13 cellular contexts compared by ENCODE assay signal in the genomic region with DNA sequence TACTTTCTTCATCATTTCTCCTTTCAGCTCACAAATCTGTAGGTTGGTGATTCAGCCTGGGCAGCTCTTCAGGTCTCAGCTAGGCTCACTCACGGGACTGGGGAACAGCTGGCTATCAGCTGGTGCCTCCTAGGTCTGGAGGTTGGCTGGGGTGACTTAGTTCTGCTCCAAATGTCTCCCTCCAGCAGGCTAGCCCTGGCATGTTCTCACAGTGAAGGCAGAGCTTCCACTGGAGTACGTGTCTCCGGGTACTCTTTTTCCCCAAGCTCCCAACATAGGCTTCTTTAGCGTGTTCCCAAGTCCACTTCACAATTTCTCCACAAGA. TPM values are rescaled to one million over a fixed set of nuclear protein-coding genes. Genes with fewer than 3 reads are reported as not detected.
A peak's percentile ranks its signal among the peaks of the same experiment; 100 is the strongest.
DNase-seq lines count a peak whose midpoint lies in the region; ATAC-seq and TF ChIP-seq lines count a peak whose summit lies in the region.
"Had no signal": no experiment of that assay in that cellular context is flagged by ENCODE, and none has a peak within 500 bp of the region (broad histone marks: within the 10 kb centered on the region; RNA-seq: fewer than 3 reads in every experiment).

No MANE protein-coding gene starts in this region.

- peaks cover 13% of the 10 kb centered on the region for H3K4me1 ChIP-seq in skeletal muscle satellite cell (ENCODE audit: control insufficient read depth, insufficient read depth, low read length)

- DNase-seq in HCEC 1CT (peak; percentile 71), WTC11 (ENCODE audit: low spot score) (no peak), fibroblast of peridontal ligament (ENCODE audit: extremely low read depth) (peak; percentile 69), ecto neural progenitor cell (ENCODE audit: low spot score) (no peak), NCI-H2081 treated with DMSO at 0.1 percent for 48 hours (lab: John Stamatoyannopoulos, UW) (no peak)
- DNase-seq in activated CD4-positive, alpha-beta memory T cell treated with anti-CD3 and anti-CD28 coated beads for 36 hours, result no peak
- DNase-seq: activated naive CD8-positive, alpha-beta T cell treated with anti-CD3 and anti-CD28 coated beads, Interleukin-2, amount 50 U/mL, for 24 hours; DMS153; NCI-H1436 had no signal

- H3K4me1 Mint-ChIP-seq in WTC11, result peaks cover 16% of the 10 kb centered on the region
- no peaks in the 10 kb centered on the region for H3K4me1 Mint-ChIP-seq in activated CD4-positive, alpha-beta memory T cell treated with anti-CD3 and anti-CD28 coated beads for 36 hours (ENCODE audit: low read depth)
- H3K4me1 Mint-ChIP-seq: activated naive CD8-positive, alpha-beta T cell treated with anti-CD3 and anti-CD28 coated beads, Interleukin-2, amount 50 U/mL, for 24 hours; neural crest cell had no signal

- POLR2A ChIA-PET in WTC11 (lab: Charles Lee), result interaction anchor here (1.3 kb wide), 1 partner anchor 24 kb away, joined by 3 read pairs; no protein-coding TSS in a partner anchor
- POLR2A ChIA-PET in activated CD4-positive, alpha-beta memory T cell treated with anti-CD3 and anti-CD28 coated beads for 36 hours (lab: Charles Lee), result interaction anchor here (0.6 kb wide), 1 partner anchor 254 kb away, joined by 6 read pairs; no protein-coding TSS in a partner anchor

- no peak overlapping the region for H3K9ac ChIP-seq in skeletal muscle satellite cell (ENCODE audit: low read depth, low read length)

- peaks cover 34% of the 10 kb centered on the region for H3K9me3 Mint-ChIP-seq in WTC11
- H3K9me3 Mint-ChIP-seq in activated CD4-positive, alpha-beta memory T cell treated with anti-CD3 and anti-CD28 coated beads for 36 hours, result no peaks in the 10 kb centered on the region
- H3K9me3 Mint-ChIP-seq: activated naive CD8-positive, alpha-beta T cell treated with anti-CD3 and anti-CD28 coated beads, Interleukin-2, amount 50 U/mL, for 24 hours; stimulated activated effector memory CD8-positive, alpha-beta T cell treated with anti-CD3 and anti-CD28 coated beads, Interleukin-12 subunit alpha, Interleukin-12 subunit beta, amount 100 ng/mL, for 72 hours; T-helper 1 cell treated with Interleukin-12 subunit alpha and Interleukin-12 subunit beta and Interleukin-4 antibody, amounts not matched to agents 30 μg/mL and 1 μg/mL, for 36 hours had no signal

- peak overlapping the region; percentile 12 for H3K4me3 ChIP-seq in skeletal muscle satellite cell (ENCODE audit: low read length)

- no peaks in the 10 kb centered on the region for H3K36me3 ChIP-seq in skeletal muscle satellite cell (ENCODE audit: insufficient read depth, low read length)

- no peaks in the 10 kb centered on the region for H3K9me3 ChIP-seq in skeletal muscle satellite cell (replicated peaks; ENCODE audit: low read length)

- H3K36me3 Mint-ChIP-seq in WTC11, result peaks cover 21% of the 10 kb centered on the region
- no peaks in the 10 kb centered on the region for H3K36me3 Mint-ChIP-seq in activated CD4-positive, alpha-beta memory T cell treated with anti-CD3 and anti-CD28 coated beads for 36 hours

- H3K4me3 Mint-ChIP-seq in WTC11, result no peak overlapping the region; the same call in 1 of the 2 replicates
- no peak overlapping the region for H3K4me3 Mint-ChIP-seq in activated CD4-positive, alpha-beta memory T cell treated with anti-CD3 and anti-CD28 coated beads for 36 hours
- H3K4me3 Mint-ChIP-seq: activated naive CD8-positive, alpha-beta T cell treated with anti-CD3 and anti-CD28 coated beads, Interleukin-2, amount 50 U/mL, for 24 hours; neural crest cell; stimulated activated effector memory CD8-positive, alpha-beta T cell treated with anti-CD3 and anti-CD28 coated beads, Interleukin-12 subunit alpha, Interleukin-12 subunit beta, amount 100 ng/mL, for 72 hours; T-helper 1 cell treated with Interleukin-12 subunit alpha and Interleukin-12 subunit beta and Interleukin-4 antibody, amounts not matched to agents 30 μg/mL and 1 μg/mL, for 36 hours had no signal

- no peak for TF ChIP-seq CTCF in WTC11 (IDR thresholded peaks at IDR 0.05)

- H3K27ac Mint-ChIP-seq in WTC11, result peak overlapping the region; percentile 81
- no peak overlapping the region for H3K27ac Mint-ChIP-seq in activated CD4-positive, alpha-beta memory T cell treated with anti-CD3 and anti-CD28 coated beads for 36 hours
- H3K27ac Mint-ChIP-seq: activated naive CD8-positive, alpha-beta T cell treated with anti-CD3 and anti-CD28 coated beads, Interleukin-2, amount 50 U/mL, for 24 hours; stimulated activated effector memory CD8-positive, alpha-beta T cell treated with anti-CD3 and anti-CD28 coated beads, Interleukin-12 subunit alpha, Interleukin-12 subunit beta, amount 100 ng/mL, for 72 hours; T-helper 1 cell treated with Interleukin-12 subunit alpha and Interleukin-12 subunit beta and Interleukin-4 antibody, amounts not matched to agents 30 μg/mL and 1 μg/mL, for 36 hours had no signal

- H3K27me3 ChIP-seq in skeletal muscle satellite cell (ENCODE audit: control insufficient read depth, insufficient read depth, low read length), result peaks cover 3% of the 10 kb centered on the region

- CTCF ChIA-PET in WTC11 (lab: Charles Lee), result interaction anchor here (0.6 to 1.5 kb wide), 4 partner anchors 11 to 110 kb away, joined by 3 to 5 read pairs (median 3); no protein-coding TSS in a partner anchor
- CTCF ChIA-PET in activated CD4-positive, alpha-beta memory T cell treated with anti-CD3 and anti-CD28 coated beads for 36 hours (lab: Charles Lee), result interaction anchor here (1.1 kb wide), 1 partner anchor 11 kb away, joined by 3 read pairs; no protein-coding TSS in a partner anchor

- peak overlapping the region; percentile 34 for H3K4me2 ChIP-seq in skeletal muscle satellite cell (ENCODE audit: low read length)

- intact Hi-C loops in activated CD4-positive, alpha-beta memory T cell treated with anti-CD3 and anti-CD28 coated beads for 36 hours (cut with micrococcal nuclease), result no loop called here

- ATAC-seq in WTC11, result peak; percentile 81
- ATAC-seq: activated naive CD8-positive, alpha-beta T cell treated with anti-CD3 and anti-CD28 coated beads, Interleukin-2, amount 50 U/mL, for 24 hours; stimulated activated effector memory CD8-positive, alpha-beta T cell treated with anti-CD3 and anti-CD28 coated beads, Interleukin-12 subunit alpha, Interleukin-12 subunit beta, amount 100 ng/mL, for 72 hours had no signal

- peaks cover 3% of the 10 kb centered on the region for H3K27me3 Mint-ChIP-seq in WTC11 (ENCODE audit: low read depth)
- peaks cover 2% of the 10 kb centered on the region for H3K27me3 Mint-ChIP-seq in activated CD4-positive, alpha-beta memory T cell treated with anti-CD3 and anti-CD28 coated beads for 36 hours

TF ChIP-seq in WTC11, 78 proteins besides CTCF, POLR2A, EP300 and RAD21 (continues in another document):
- TF ChIP-seq, protein P1, sequence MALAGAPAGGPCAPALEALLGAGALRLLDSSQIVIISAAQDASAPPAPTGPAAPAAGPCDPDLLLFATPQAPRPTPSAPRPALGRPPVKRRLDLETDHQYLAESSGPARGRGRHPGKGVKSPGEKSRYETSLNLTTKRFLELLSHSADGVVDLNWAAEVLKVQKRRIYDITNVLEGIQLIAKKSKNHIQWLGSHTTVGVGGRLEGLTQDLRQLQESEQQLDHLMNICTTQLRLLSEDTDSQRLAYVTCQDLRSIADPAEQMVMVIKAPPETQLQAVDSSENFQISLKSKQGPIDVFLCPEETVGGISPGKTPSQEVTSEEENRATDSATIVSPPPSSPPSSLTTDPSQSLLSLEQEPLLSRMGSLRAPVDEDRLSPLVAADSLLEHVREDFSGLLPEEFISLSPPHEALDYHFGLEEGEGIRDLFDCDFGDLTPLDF (CRISPR knock-in tag; IDR thresholded peaks at IDR 0.05), result no peak
- TF ChIP-seq, protein P2, sequence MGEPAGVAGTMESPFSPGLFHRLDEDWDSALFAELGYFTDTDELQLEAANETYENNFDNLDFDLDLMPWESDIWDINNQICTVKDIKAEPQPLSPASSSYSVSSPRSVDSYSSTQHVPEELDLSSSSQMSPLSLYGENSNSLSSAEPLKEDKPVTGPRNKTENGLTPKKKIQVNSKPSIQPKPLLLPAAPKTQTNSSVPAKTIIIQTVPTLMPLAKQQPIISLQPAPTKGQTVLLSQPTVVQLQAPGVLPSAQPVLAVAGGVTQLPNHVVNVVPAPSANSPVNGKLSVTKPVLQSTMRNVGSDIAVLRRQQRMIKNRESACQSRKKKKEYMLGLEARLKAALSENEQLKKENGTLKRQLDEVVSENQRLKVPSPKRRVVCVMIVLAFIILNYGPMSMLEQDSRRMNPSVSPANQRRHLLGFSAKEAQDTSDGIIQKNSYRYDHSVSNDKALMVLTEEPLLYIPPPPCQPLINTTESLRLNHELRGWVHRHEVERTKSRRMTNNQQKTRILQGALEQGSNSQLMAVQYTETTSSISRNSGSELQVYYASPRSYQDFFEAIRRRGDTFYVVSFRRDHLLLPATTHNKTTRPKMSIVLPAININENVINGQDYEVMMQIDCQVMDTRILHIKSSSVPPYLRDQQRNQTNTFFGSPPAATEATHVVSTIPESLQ (CRISPR knock-in tag; IDR thresholded peaks at IDR 0.05), result no peak

RNA-seq across cellular contexts. Expression of a gene that starts 12.5 kb away (rescaled TPM):
- 8.9 to 11.4 TPM (median 9.4 TPM) in 3 replicates for total RNA-seq in WTC11 (2021)
- 5.1 and 5.9 TPM in 2 replicates for total RNA-seq in skeletal muscle satellite cell (2012; rRNA removed)
- 10 to 100 TPM; 13.2 to 14.2 TPM for total RNA-seq in activated CD4-positive, alpha-beta memory T cell treated with anti-CD3 and anti-CD28 coated beads for 36 hours

RNA-seq across cellular contexts. Expression of a gene that starts 27.1 kb away (rescaled TPM):
- 40.4 to 46.5 TPM (median 43.6 TPM) in 3 replicates for total RNA-seq in WTC11 (2021)
- 16.5 and 21.0 TPM in 2 replicates for total RNA-seq in skeletal muscle satellite cell (2012; rRNA removed)
- total RNA-seq in activated CD4-positive, alpha-beta memory T cell treated with anti-CD3 and anti-CD28 coated beads for 36 hours, result 10 to 100 TPM; 45.6 to 49.8 TPM

Comparison
In these comparisons a context has a peak if more than half of its experiments do, and no peak if none do; other contexts are left out.
1. DNase-seq: peak in HCEC 1CT (single experiment) and fibroblast of peridontal ligament (single experiment); none in WTC11 (single experiment), ecto neural progenitor cell (single experiment), activated CD4-positive, alpha-beta memory T cell treated with anti-CD3 and anti-CD28 coated beads for 36 hours (single experiment) and NCI-H2081 treated with DMSO at 0.1 percent for 48 hours (single experiment).